9 cellular contexts compared by ENCODE assay signal in genomic region chr6:89297695-89298351, GRCh38. TPM values are rescaled to one million over a fixed set of nuclear protein-coding genes. Genes with fewer than 3 reads are reported as not detected.
DNase-seq lines count a peak whose midpoint lies in the region; ATAC-seq and TF ChIP-seq lines count a peak whose summit lies in the region.
"Had no signal": no experiment of that assay in that cellular context is flagged by ENCODE, and none has a peak within 500 bp of the region (broad histone marks: within the 10 kb centered on the region; RNA-seq: fewer than 3 reads in every experiment).

No MANE protein-coding gene starts in this region.

- H3K36me3 ChIP-seq in right lobe of liver = no peaks in the 10 kb centered on the region
- H3K36me3 ChIP-seq: tibial artery had no signal

- H3K9me3 ChIP-seq in right lobe of liver = no peaks in the 10 kb centered on the region
- H3K9me3 ChIP-seq: tibial artery had no signal

- TF ChIP-seq POLR2A in right lobe of liver (IDR thresholded peaks at IDR 0.05) = no peak

- ATAC-seq in GM21390 (IDR thresholded peaks at IDR 0.05; ENCODE audit: unreplicated experiment) = peak; percentile 92
- peak; percentile 73 for ATAC-seq in HG03575 (IDR thresholded peaks at IDR 0.05; ENCODE audit: extremely low read depth, insufficient number of reproducible peaks, low FRiP score, unreplicated experiment)
- peak in 3 of 4 donors; percentile 33 to 58 (median 46) for ATAC-seq in right lobe of liver

- 49% methylated on average over 11 of the region's 12 CpGs for WGBS in right lobe of liver (ENCODE audit: insufficient coverage, low coverage, low lambda C conversion rate, missing lambda C conversion rate)

- H3K4me3 ChIP-seq in astrocyte of the cerebellum (ENCODE audit: low read depth, low read length) (no peak overlapping the region), right lobe of liver (no peak overlapping the region)
- H3K4me3 ChIP-seq: tibial artery had no signal

- H3K4me1 ChIP-seq in right lobe of liver = no peaks in the 10 kb centered on the region

- no peaks in the 10 kb centered on the region for H3K27me3 ChIP-seq in right lobe of liver
- H3K27me3 ChIP-seq: tibial artery had no signal

- DNase-seq in Caki2 (ENCODE audit: low read depth) (peak; percentile 94), SW480 (ENCODE audit: low spot score) (peak; percentile 96), astrocyte of the cerebellum (ENCODE audit: low read depth) (peak; percentile 94), right lobe of liver (no peak), NCI-H345 (lab: John Stamatoyannopoulos, UW) (no peak)
- peak; percentile 37 for DNase-seq in stimulated activated CD8-positive, alpha-beta memory T cell treated with anti-CD3 and anti-CD28 coated beads, Interleukin-4, amount 100 ng/mL, for 24 hours (ENCODE audit: low read depth)

- no peak for TF ChIP-seq CTCF in astrocyte of the cerebellum (IDR thresholded peaks at IDR 0.05; ENCODE audit: low read depth, low read length, missing control alignments)
- TF ChIP-seq CTCF in right lobe of liver (IDR thresholded peaks at IDR 0.05) = no peak

- intact Hi-C loops in right lobe of liver (cut with DNase I) = no loop called here

- no peak overlapping the region for H3K27ac ChIP-seq in right lobe of liver

- in situ Hi-C loops in Caki2 (cut with HindIII; ENCODE audit: low pct_unique_long_range_greater_than_20kb, low sequenced_read_pairs) = no loop called here
- in situ Hi-C loops in astrocyte of the cerebellum (cut with HindIII; ENCODE audit: low sequenced_read_pairs) = no loop called here

RNA-seq across cellular contexts. Expression of gene GABRR2, which starts 17.3 kb away (rescaled TPM):
- total RNA-seq in Caki2 (2014; rRNA removed; shearing (Covaris generic); ENCODE audit: low replicate concordance) = not detected in 2 replicates
- 1 to 10 TPM in 1 of 6 experiments, under 1 TPM in 5; 0.20 to 1.2 (median 0.56) TPM for total RNA-seq in right lobe of liver

RNA-seq across cellular contexts. Expression of gene UBE2J1, which starts 54.7 kb away (rescaled TPM):
- 26.9 and 33.1 TPM in 2 replicates for total RNA-seq in Caki2 (2014; rRNA removed; shearing (Covaris generic); ENCODE audit: low replicate concordance)
- total RNA-seq in right lobe of liver = 10 to 100 TPM; 14.9 to 22.3 (median 19.7) TPM

Comparison
In these comparisons a context has a peak if more than half of its experiments do, and no peak if none do; other contexts are left out.
1. DNase-seq: peak in Caki2 (single experiment), SW480 (single experiment), astrocyte of the cerebellum (single experiment) and stimulated activated CD8-positive, alpha-beta memory T cell treated with anti-CD3 and anti-CD28 coated beads, Interleukin-4, amount 100 ng/mL, for 24 hours (single experiment); none in right lobe of liver (0 of 3) and NCI-H345 (single experiment).
2. Peak in every context shown above with its lines, with median percentiles within 50 percentile points of each other: ATAC-seq.